In the genomic region with DNA sequence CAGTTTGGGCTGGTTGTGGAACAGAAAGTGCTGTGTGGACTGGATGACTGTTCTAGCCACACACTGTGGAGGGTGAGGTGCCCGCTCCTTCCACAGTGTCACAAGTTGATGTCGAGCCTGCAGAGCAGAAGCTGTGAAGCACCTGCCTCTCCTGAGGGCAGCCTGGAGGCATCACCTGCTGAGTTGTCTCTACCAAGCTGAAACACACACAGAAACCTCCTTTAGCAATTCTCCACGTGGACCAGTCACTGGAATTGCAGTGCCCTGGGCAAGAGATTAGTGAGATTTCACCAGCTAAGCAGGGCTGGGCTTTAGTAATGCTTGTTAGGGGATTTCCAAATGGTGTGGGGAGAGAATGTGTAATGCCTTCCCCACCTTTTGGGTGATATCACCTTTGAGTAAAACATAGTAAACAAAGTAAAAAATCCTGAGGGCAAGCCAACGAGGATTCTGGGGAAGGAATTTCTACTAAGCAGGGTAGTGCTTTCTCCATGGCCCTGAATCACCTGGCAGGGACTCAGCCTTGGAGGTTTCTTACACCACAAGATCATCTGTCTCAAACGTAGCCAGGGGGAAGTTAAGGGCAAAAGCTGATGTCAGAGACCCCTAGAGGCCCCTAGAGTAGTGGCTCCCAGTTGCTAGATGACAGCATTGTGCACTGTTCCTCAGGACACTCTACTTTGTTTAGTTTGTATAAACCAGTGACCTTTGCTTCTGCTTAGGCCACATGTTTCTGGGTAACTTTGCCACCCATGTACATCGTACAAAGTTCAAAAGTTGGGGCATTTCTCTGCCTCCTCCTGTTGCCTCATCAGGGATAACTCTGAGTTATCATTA, we compare ENCODE assay signal across 1 cellular context.
TF ChIP-seq lines count a peak whose summit lies in the region.

No MANE protein-coding gene starts in this region.

TF ChIP-seq in GM12878, 131 proteins besides CTCF, POLR2A, EP300 and RAD21 (continued from another document):
- TF ChIP-seq, protein P1, sequence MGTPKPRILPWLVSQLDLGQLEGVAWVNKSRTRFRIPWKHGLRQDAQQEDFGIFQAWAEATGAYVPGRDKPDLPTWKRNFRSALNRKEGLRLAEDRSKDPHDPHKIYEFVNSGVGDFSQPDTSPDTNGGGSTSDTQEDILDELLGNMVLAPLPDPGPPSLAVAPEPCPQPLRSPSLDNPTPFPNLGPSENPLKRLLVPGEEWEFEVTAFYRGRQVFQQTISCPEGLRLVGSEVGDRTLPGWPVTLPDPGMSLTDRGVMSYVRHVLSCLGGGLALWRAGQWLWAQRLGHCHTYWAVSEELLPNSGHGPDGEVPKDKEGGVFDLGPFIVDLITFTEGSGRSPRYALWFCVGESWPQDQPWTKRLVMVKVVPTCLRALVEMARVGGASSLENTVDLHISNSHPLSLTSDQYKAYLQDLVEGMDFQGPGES (IDR thresholded peaks at IDR 0.05), result no peak
- no peak for TF ChIP-seq ZNF274 (IDR thresholded peaks at IDR 0.05; ENCODE audit: insufficient read depth, insufficient read length)
- no peak for TF ChIP-seq NRF1 (conservative IDR thresholded peaks at IDR 0.05; ENCODE audit: low read depth, low read length)
- no peak for TF ChIP-seq TBL1XR1 (IDR thresholded peaks at IDR 0.05; ENCODE audit: low read depth, low read length)
- TF ChIP-seq SP1 (IDR thresholded peaks at IDR 0.05; ENCODE audit: low read depth, low read length), result no peak
- TF ChIP-seq HDGF (IDR thresholded peaks at IDR 0.05), result no peak
- TF ChIP-seq PAX8 (IDR thresholded peaks at IDR 0.05), result no peak
- TF ChIP-seq SUPT20H (IDR thresholded peaks at IDR 0.05; ENCODE audit: borderline replicate concordance, control insufficient read depth, low read depth, low read length), result no peak
- no peak for TF ChIP-seq SREBF2 (IDR thresholded peaks at IDR 0.05; ENCODE audit: low read length)
- peak; percentile 57; the same call in 1 of the 2 replicates for TF ChIP-seq EED (IDR thresholded peaks at IDR 0.05; ENCODE audit: low read depth)
- TF ChIP-seq, protein P2, sequence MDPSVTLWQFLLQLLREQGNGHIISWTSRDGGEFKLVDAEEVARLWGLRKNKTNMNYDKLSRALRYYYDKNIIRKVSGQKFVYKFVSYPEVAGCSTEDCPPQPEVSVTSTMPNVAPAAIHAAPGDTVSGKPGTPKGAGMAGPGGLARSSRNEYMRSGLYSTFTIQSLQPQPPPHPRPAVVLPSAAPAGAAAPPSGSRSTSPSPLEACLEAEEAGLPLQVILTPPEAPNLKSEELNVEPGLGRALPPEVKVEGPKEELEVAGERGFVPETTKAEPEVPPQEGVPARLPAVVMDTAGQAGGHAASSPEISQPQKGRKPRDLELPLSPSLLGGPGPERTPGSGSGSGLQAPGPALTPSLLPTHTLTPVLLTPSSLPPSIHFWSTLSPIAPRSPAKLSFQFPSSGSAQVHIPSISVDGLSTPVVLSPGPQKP (IDR thresholded peaks at IDR 0.05; ENCODE audit: low read depth, low read length), result no peak
- TF ChIP-seq FOS (IDR thresholded peaks at IDR 0.05; ENCODE audit: borderline replicate concordance, extremely low read depth, insufficient read length), result no peak
- TF ChIP-seq SMAD1 (IDR thresholded peaks at IDR 0.05; ENCODE audit: low read depth, partially characterized antibody), result no peak
- no peak for TF ChIP-seq ZNF207 (IDR thresholded peaks at IDR 0.05; ENCODE audit: borderline replicate concordance)
- no peak; the same call in 1 of the 2 replicates for TF ChIP-seq CREM (IDR thresholded peaks at IDR 0.05; ENCODE audit: low read depth)
- TF ChIP-seq CBX5 (IDR thresholded peaks at IDR 0.05; ENCODE audit: low read depth), result no peak; the same call in 1 of the 2 replicates
- no peak for TF ChIP-seq SIN3A (IDR thresholded peaks at IDR 0.05; ENCODE audit: low read depth, low read length)
- TF ChIP-seq SMARCA5 (IDR thresholded peaks at IDR 0.05), result 0 out of 2 replicates have a peak, but pooled peaks have one; percentile 20
- TF ChIP-seq, protein P3, sequence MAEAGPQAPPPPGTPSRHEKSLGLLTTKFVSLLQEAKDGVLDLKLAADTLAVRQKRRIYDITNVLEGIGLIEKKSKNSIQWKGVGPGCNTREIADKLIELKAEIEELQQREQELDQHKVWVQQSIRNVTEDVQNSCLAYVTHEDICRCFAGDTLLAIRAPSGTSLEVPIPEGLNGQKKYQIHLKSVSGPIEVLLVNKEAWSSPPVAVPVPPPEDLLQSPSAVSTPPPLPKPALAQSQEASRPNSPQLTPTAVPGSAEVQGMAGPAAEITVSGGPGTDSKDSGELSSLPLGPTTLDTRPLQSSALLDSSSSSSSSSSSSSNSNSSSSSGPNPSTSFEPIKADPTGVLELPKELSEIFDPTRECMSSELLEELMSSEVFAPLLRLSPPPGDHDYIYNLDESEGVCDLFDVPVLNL (IDR thresholded peaks at IDR 0.05; ENCODE audit: low read depth, low read length), result no peak
- no peak for TF ChIP-seq ETV6 (conservative IDR thresholded peaks at IDR 0.05 in 1 of 2, IDR thresholded peaks at IDR 0.05 in 1 of 2; ENCODE audit: borderline replicate concordance in 1 of 2, low read depth in 1 of 2)
- no peak for TF ChIP-seq ZZZ3 (IDR thresholded peaks at IDR 0.05; ENCODE audit: control insufficient read depth, insufficient read length, low read depth)
- TF ChIP-seq SMAD5 (IDR thresholded peaks at IDR 0.05; ENCODE audit: low read depth), result no peak
- no peak for TF ChIP-seq TAF1 (IDR thresholded peaks at IDR 0.05; ENCODE audit: borderline replicate concordance, low read depth, low read length)
- TF ChIP-seq, protein P4, sequence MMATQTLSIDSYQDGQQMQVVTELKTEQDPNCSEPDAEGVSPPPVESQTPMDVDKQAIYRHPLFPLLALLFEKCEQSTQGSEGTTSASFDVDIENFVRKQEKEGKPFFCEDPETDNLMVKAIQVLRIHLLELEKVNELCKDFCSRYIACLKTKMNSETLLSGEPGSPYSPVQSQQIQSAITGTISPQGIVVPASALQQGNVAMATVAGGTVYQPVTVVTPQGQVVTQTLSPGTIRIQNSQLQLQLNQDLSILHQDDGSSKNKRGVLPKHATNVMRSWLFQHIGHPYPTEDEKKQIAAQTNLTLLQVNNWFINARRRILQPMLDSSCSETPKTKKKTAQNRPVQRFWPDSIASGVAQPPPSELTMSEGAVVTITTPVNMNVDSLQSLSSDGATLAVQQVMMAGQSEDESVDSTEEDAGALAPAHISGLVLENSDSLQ (IDR thresholded peaks at IDR 0.05), result no peak
- TF ChIP-seq JUNB (IDR thresholded peaks at IDR 0.05), result peak; percentile 46
- TF ChIP-seq RFX5 (IDR thresholded peaks at IDR 0.05; ENCODE audit: low read depth, low read length), result no peak
- TF ChIP-seq CHD4 (IDR thresholded peaks at IDR 0.05), result no peak
- no peak for TF ChIP-seq YY1 (IDR thresholded peaks at IDR 0.05; ENCODE audit: low read depth, low read length)
- no peak for TF ChIP-seq KDM1A (IDR thresholded peaks at IDR 0.05; ENCODE audit: borderline replicate concordance)
- no peak for TF ChIP-seq ASH2L (IDR thresholded peaks at IDR 0.05; ENCODE audit: borderline replicate concordance, low read depth)
- TF ChIP-seq TARDBP (IDR thresholded peaks at IDR 0.05; ENCODE audit: borderline replicate concordance), result no peak; the same call in 1 of the 2 replicates
- TF ChIP-seq CEBPB (IDR thresholded peaks at IDR 0.05; ENCODE audit: borderline replicate concordance in 1 of 2, low read depth in 2 of 2, low read length in 2 of 2), result no peak
- TF ChIP-seq, protein P5, sequence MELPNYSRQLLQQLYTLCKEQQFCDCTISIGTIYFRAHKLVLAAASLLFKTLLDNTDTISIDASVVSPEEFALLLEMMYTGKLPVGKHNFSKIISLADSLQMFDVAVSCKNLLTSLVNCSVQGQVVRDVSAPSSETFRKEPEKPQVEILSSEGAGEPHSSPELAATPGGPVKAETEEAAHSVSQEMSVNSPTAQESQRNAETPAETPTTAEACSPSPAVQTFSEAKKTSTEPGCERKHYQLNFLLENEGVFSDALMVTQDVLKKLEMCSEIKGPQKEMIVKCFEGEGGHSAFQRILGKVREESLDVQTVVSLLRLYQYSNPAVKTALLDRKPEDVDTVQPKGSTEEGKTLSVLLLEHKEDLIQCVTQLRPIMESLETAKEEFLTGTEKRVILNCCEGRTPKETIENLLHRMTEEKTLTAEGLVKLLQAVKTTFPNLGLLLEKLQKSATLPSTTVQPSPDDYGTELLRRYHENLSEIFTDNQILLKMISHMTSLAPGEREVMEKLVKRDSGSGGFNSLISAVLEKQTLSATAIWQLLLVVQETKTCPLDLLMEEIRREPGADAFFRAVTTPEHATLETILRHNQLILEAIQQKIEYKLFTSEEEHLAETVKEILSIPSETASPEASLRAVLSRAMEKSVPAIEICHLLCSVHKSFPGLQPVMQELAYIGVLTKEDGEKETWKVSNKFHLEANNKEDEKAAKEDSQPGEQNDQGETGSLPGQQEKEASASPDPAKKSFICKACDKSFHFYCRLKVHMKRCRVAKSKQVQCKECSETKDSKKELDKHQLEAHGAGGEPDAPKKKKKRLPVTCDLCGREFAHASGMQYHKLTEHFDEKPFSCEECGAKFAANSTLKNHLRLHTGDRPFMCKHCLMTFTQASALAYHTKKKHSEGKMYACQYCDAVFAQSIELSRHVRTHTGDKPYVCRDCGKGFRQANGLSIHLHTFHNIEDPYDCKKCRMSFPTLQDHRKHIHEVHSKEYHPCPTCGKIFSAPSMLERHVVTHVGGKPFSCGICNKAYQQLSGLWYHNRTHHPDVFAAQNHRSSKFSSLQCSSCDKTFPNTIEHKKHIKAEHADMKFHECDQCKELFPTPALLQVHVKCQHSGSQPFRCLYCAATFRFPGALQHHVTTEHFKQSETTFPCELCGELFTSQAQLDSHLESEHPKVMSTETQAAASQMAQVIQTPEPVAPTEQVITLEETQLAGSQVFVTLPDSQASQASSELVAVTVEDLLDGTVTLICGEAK (IDR thresholded peaks at IDR 0.05; ENCODE audit: borderline replicate concordance), result no peak
- no peak for TF ChIP-seq CBX3 (IDR thresholded peaks at IDR 0.05; ENCODE audit: borderline replicate concordance, low read depth)
- TF ChIP-seq TCF12 (IDR thresholded peaks at IDR 0.05; ENCODE audit: low read depth, low read length), result no peak
- TF ChIP-seq MTA2 (IDR thresholded peaks at IDR 0.05; ENCODE audit: low read depth), result no peak
